ENCODE assay signal across 19 cellular contexts in the genomic region with DNA sequence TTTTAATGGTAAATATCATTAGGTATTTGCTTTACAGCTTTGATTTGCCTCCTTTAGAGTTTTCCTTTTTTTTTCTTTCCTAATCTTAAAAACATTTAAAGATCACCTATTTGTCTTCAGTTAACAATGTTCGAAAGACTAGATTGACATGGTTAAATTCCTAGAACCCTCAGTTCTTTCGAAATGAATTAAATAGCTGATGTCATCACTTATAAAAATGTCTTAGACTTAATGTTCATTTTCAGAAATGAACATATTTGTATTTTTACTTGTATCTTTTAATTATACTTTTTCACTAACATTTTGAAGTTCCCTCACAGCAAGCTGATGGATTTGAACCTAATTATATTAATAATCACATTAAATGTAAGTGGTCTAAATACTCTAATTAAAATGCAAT.
"Had no signal": no experiment of that assay in that cellular context is flagged by ENCODE, and none has a peak within 500 bp of the region (broad histone marks: within the 10 kb centered on the region; RNA-seq: fewer than 3 reads in every experiment).

No MANE protein-coding gene starts in this region.

- DNase-seq: Kasumi-1, MM.1S, NCI-H1092 treated with DMSO at 0.1 percent for 48 hours, NCI-H1436, NCI-H187, NCI-H2029, NCI-H2081 treated with DMSO at 0.1 percent for 48 hours, NCI-H2171, NCI-H226, NCI-H446, NCI-H510A, NCI-H524 treated with DMSO at 0.1 percent for 48 hours, NCI-H69, NCI-H774, SHP77, SK-N-SH, SW 1271 had no signal

- H3K4me2 ChIP-seq: KMS-11, SK-N-SH had no signal

- H3K9ac ChIP-seq: KMS-11, SK-N-SH had no signal

- H3K9me3 ChIP-seq: SK-N-SH had no signal

- H3K27ac ChIP-seq: KMS-11, RWPE1 had no signal
